23 cellular contexts compared by ENCODE assay signal in the genomic region with DNA sequence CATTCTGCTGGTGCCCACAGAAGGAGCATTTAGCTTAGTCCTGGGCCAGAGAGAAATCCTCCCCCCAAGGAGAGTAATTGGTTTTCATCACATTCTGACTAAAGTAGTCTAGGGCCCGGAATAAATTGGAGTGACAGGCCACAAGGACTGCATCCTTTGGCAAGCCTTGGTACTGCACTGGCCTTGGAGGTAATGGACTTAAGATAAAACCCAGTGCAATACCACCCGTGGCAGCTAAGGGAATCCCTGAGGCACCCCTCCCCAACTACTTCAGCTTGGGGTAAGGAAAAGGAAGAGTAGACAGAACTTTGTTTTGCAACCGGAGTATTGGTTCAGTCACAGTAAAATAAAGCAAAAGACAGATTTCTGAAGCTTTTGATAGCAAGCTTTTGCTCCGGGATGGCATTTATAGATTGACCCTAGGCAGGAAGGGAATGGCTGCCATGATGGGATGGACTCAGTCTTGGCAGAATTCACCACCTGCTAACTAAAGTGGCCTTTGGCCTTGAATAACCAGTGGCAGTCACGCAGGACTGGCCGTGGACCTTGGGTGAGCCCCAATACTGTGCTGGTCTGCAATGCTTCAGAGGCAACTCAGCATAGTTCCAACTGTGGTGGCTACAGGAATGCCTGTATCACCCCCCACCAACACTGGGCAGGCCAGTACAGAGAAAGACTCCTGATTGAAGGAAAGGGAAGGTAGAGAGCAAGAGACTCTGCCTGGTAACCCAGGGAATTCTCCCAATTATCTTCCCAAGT. TPM values are rescaled to one million over a fixed set of nuclear protein-coding genes. Genes with fewer than 3 reads are reported as not detected.
A peak's percentile ranks its signal among the peaks of the same experiment; 100 is the strongest.
DNase-seq lines count a peak whose midpoint lies in the region; ATAC-seq, FAIRE-seq and TF ChIP-seq lines count a peak whose summit lies in the region.
"Had no signal": no experiment of that assay in that cellular context is flagged by ENCODE, and none has a peak within 500 bp of the region (broad histone marks: within the 10 kb centered on the region; RNA-seq: fewer than 3 reads in every experiment).

No MANE protein-coding gene starts in this region.

- H2BK120ac ChIP-seq in mesendoderm (ENCODE audit: low read depth, low read length): no peak overlapping the region

- no peak overlapping the region for H3K4ac ChIP-seq in mesendoderm (ENCODE audit: low read depth, low read length)

- H2AFZ ChIP-seq in DND-41 (ENCODE audit: low read depth, low read length) (no peak overlapping the region), GM12878 (ENCODE audit: control insufficient read depth, low read depth, low read length) (no peak overlapping the region)

- SMC1A ChIA-PET in GM12878 (lab: Charles Lee; ENCODE audit: uncharacterized antibody, unreplicated experiment): interaction anchor here (0.8 to 1.3 kb wide), 4 partner anchors 10 to 503 kb away, joined by 3 to 6 read pairs (median 4); no protein-coding TSS in a partner anchor

- TF ChIP-seq RAD21 in GM12878 (IDR thresholded peaks at IDR 0.05; ENCODE audit: insufficient read depth, low read depth, low read length): no peak

- peaks cover 11% of the 10 kb centered on the region for H3K36me3 Mint-ChIP-seq in glutamatergic neuron (ENCODE audit: unreplicated experiment)

- no peak overlapping the region for H3K56ac ChIP-seq in mesendoderm (ENCODE audit: low read length)

- H3K4me3 Mint-ChIP-seq in glutamatergic neuron (ENCODE audit: unreplicated experiment): no peak overlapping the region
- H3K4me3 Mint-ChIP-seq: CD4-positive, CD25-positive, alpha-beta regulatory T cell had no signal

- 74% methylated on average over 6 of the region's 6 CpGs for WGBS in GM12878 (ENCODE audit: insufficient coverage, insufficient replicate concordance, low lambda C conversion rate, missing lambda C conversion rate)
- WGBS in mesendoderm (ENCODE audit: extremely low coverage, insufficient coverage, low lambda C conversion rate): no CpG with 5 or more reads among the region's 6 CpGs

- no peak overlapping the region for H2BK15ac ChIP-seq in mesendoderm (replicated peaks; ENCODE audit: low read depth)

- no peaks in the 10 kb centered on the region for H3K4me1 ChIP-seq in DND-41 (ENCODE audit: insufficient read depth, low read length)
- no peaks in the 10 kb centered on the region for H3K4me1 ChIP-seq in GM12878 (ENCODE audit: control insufficient read depth, insufficient read depth, low read length)
- H3K4me1 ChIP-seq in mesendoderm (ENCODE audit: control insufficient read depth, low read depth, low read length): no peaks in the 10 kb centered on the region
- H3K4me1 ChIP-seq in left ventricle myocardium inferior: no peaks in the 10 kb centered on the region
- H3K4me1 ChIP-seq: BE2C, Peyer's patch had no signal

- FAIRE-seq in GM12878 (lab: Jason Lieb, UNC): no peak
- FAIRE-seq: GM12891, HTR-8/SVneo had no signal

- H2AK5ac ChIP-seq in mesendoderm (ENCODE audit: low read length): no peak overlapping the region

- in situ Hi-C loops in GM12878 (cut with MboI): no loop called here

- RAD21 ChIA-PET in GM12878 (lab: Charles Lee; ENCODE audit: unreplicated experiment): interaction anchor here (1.4 to 1.5 kb wide), 2 partner anchors 14 to 16 kb away, joined by 5 to 6 read pairs; partner anchors contain the start of genes MBD5 and ORC4

- intact Hi-C loops in GM12878 (cut with micrococcal nuclease; ENCODE audit: unreplicated experiment) (no loop called here), left ventricle myocardium inferior (cut with micrococcal nuclease) (no loop called here)

- ATAC-seq in DND-41 (ENCODE audit: insufficient read depth, low read depth) (peak; percentile 29; the same call in 1 of the 3 replicates), GM12878 (peak; percentile 22; the same call in 2 of the 3 replicates), HG02588 (IDR thresholded peaks at IDR 0.05; ENCODE audit: unreplicated experiment) (no peak), HG03139 (IDR thresholded peaks at IDR 0.05; ENCODE audit: unreplicated experiment) (no peak)
- ATAC-seq: Right ventricle myocardium inferior had no signal

- peaks cover 2% of the 10 kb centered on the region for H3K4me1 Mint-ChIP-seq in glutamatergic neuron (ENCODE audit: low read depth, unreplicated experiment)

- TF ChIP-seq EP300 in GM12878 (IDR thresholded peaks at IDR 0.05; ENCODE audit: borderline replicate concordance in 1 of 2, control insufficient read depth in 1 of 2, low read depth in 2 of 2, low read length in 2 of 2): no peak

- no TSS peak for BruUV-seq in GM12878 (replicated peaks; lab: Mats Ljungman, UMichigan)

- H3K27ac ChIP-seq in DND-41 (ENCODE audit: low read length) (no peak overlapping the region), GM12878 (ENCODE audit: control insufficient read depth, insufficient read depth) (no peak overlapping the region), mesendoderm (ENCODE audit: low read depth, low read length) (no peak overlapping the region), left ventricle myocardium inferior (replicated peaks) (no peak overlapping the region)
- H3K27ac ChIP-seq: Peyer's patch had no signal

- H3K9me3 ChIP-seq in DND-41 (ENCODE audit: insufficient read depth, low read length, severe bottlenecking) (no peaks in the 10 kb centered on the region), GM12878 (replicated peaks; ENCODE audit: control insufficient read depth, insufficient read depth, low read length) (peaks cover 6% of the 10 kb centered on the region; the same call in 2 of the 3 replicates), left ventricle myocardium inferior (replicated peaks) (peaks cover 21% of the 10 kb centered on the region)
- H3K9me3 ChIP-seq: BE2C, Peyer's patch had no signal

- H3K4me2 ChIP-seq in DND-41 (ENCODE audit: insufficient read depth, low read length) (no peak overlapping the region), GM12878 (ENCODE audit: control insufficient read depth, insufficient read depth) (no peak overlapping the region), mesendoderm (ENCODE audit: low read length) (no peak overlapping the region)

- no peak overlapping the region for H4K8ac ChIP-seq in mesendoderm (ENCODE audit: low read depth, low read length)

- H3K79me1 ChIP-seq in mesendoderm (ENCODE audit: low read length): peaks cover 10% of the 10 kb centered on the region

- CTCF ChIA-PET in GM12878 (lab: Yijun Ruan, JAX): interaction anchor here (1.1 kb wide), 2 partner anchors 17 to 503 kb away, joined by 4 read pairs; no protein-coding TSS in a partner anchor

- H3K23ac ChIP-seq in mesendoderm (ENCODE audit: low read length): no peak overlapping the region

- no peak overlapping the region for H4K5ac ChIP-seq in mesendoderm (ENCODE audit: low read length)

- H3K36me3 ChIP-seq in DND-41 (ENCODE audit: insufficient read depth, low read length) (no peaks in the 10 kb centered on the region), GM12878 (ENCODE audit: control insufficient read depth in 2 of 2, insufficient read depth in 2 of 2, low read length in 1 of 2) (no peaks in the 10 kb centered on the region), mesendoderm (ENCODE audit: control insufficient read depth, insufficient read depth, low read length) (no peaks in the 10 kb centered on the region), left ventricle myocardium inferior (no peaks in the 10 kb centered on the region)
- H3K36me3 ChIP-seq: BE2C, Peyer's patch had no signal

- H3K79me2 ChIP-seq in DND-41 (ENCODE audit: insufficient read depth, low read length) (peaks cover 82% of the 10 kb centered on the region), GM12878 (ENCODE audit: control insufficient read depth, insufficient read depth, low read length) (peaks cover 29% of the 10 kb centered on the region), mesendoderm (ENCODE audit: control insufficient read depth, insufficient read depth, low read length) (peaks cover 31% of the 10 kb centered on the region)

- H2BK5ac ChIP-seq in mesendoderm (ENCODE audit: low read length): no peak overlapping the region

- H3K4me3 ChIP-seq in DND-41 (ENCODE audit: low read depth in 1 of 2, low read length in 2 of 2) (no peak overlapping the region), GM12878 (no peak overlapping the region), mesendoderm (ENCODE audit: low read length) (no peak overlapping the region), left ventricle myocardium inferior (no peak overlapping the region)
- H3K4me3 ChIP-seq: Peyer's patch had no signal

- H3K9ac ChIP-seq in DND-41 (ENCODE audit: low read depth, low read length) (no peak overlapping the region), GM12878 (ENCODE audit: control insufficient read depth, insufficient read depth, low read length) (no peak overlapping the region), mesendoderm (ENCODE audit: low read length) (no peak overlapping the region)

- H3K27me3 ChIP-seq in DND-41 (ENCODE audit: insufficient read depth, low read length, poor library complexity) (no peaks in the 10 kb centered on the region), GM12878 (replicated peaks in 1 of 2; ENCODE audit: control insufficient read depth in 2 of 2, insufficient read depth in 2 of 2, low read length in 1 of 2) (no peaks in the 10 kb centered on the region), mesendoderm (ENCODE audit: insufficient read depth, low read length, poor library complexity) (no peaks in the 10 kb centered on the region), left ventricle myocardium inferior (ENCODE audit: low read depth) (no peaks in the 10 kb centered on the region)
- H3K27me3 ChIP-seq: BE2C, Peyer's patch had no signal

- TF ChIP-seq CTCF in DND-41 (IDR thresholded peaks at IDR 0.05; ENCODE audit: borderline replicate concordance, extremely low read depth, low read length, poor library complexity, severe bottlenecking) (no peak), GM12878 (IDR thresholded peaks at IDR 0.05 in 2 of 3, conservative IDR thresholded peaks at IDR 0.05 in 1 of 3; ENCODE audit: control insufficient read depth in 2 of 3, extremely low read depth in 1 of 3, insufficient read depth in 1 of 3, low read depth in 3 of 3, low read length in 3 of 3) (no peak), glutamatergic neuron (IDR thresholded peaks at IDR 0.05; ENCODE audit: partially characterized antibody, unreplicated experiment) (peak; percentile 46), left ventricle myocardium inferior (IDR thresholded peaks at IDR 0.05; ENCODE audit: borderline replicate concordance) (no peak)

- H4K20me1 ChIP-seq in DND-41 (ENCODE audit: insufficient read depth, low read length): no peaks in the 10 kb centered on the region; the same call in 1 of the 2 replicates
- H4K20me1 ChIP-seq in GM12878 (ENCODE audit: control insufficient read depth, insufficient read depth): no peaks in the 10 kb centered on the region

- H3K27me3 Mint-ChIP-seq in glutamatergic neuron (ENCODE audit: unreplicated experiment): peaks cover 2% of the 10 kb centered on the region

- H3K27ac Mint-ChIP-seq in glutamatergic neuron (ENCODE audit: unreplicated experiment): no peak overlapping the region
- H3K27ac Mint-ChIP-seq: CD4-positive, CD25-positive, alpha-beta regulatory T cell had no signal

- POLR2A ChIA-PET in GM12878 (lab: Charles Lee): no interaction called here

- DNase-seq in DND-41: no peak
- DNase-seq in GM12878 (ENCODE audit: low read depth, low spot score): no peak
- no peak for DNase-seq in glutamatergic neuron
- peak; percentile 56 for DNase-seq in mesendoderm
- no peak for DNase-seq in left ventricle myocardium inferior
- no peak for DNase-seq in germinal center (ENCODE audit: low spot score)
- DNase-seq: BE2C; CD4-positive, CD25-positive, alpha-beta regulatory T cell; COR-L47; DMS153; EL; MM.1S; NCI-H1092; NCI-H146; NCI-H2029 treated with DMSO at 0.1 percent for 48 hours; NCI-H2171; NCI-H446; Peyer's patch had no signal

- H3K18ac ChIP-seq in mesendoderm (ENCODE audit: low read length): no peak overlapping the region

- H3K9me3 Mint-ChIP-seq in glutamatergic neuron (ENCODE audit: unreplicated experiment): peaks cover 7% of the 10 kb centered on the region

- no peak for TF ChIP-seq POLR2A in GM12878 (IDR thresholded peaks at IDR 0.05; ENCODE audit: low read depth, low read length)

RNA-seq across cellular contexts. Expression of gene ORC4, which starts 14.1 kb away (rescaled TPM):
- 192 and 216 TPM in 2 replicates for total RNA-seq in GM12878 (2013; cell fraction: nucleolus; rRNA removed)
- total RNA-seq in GM12878 (2014; rRNA removed) (25.7 and 27.2 TPM in 2 replicates), GM12878 (2014; rRNA removed; fragmentation: Illumina TruSeq; extraction: Trizol) (32.9 and 35.6 TPM in 2 replicates), GM12878 (2021) (36.6 and 38.2 TPM in 2 replicates), glutamatergic neuron (ENCODE audit: unreplicated experiment) (72.9 TPM), left ventricle myocardium inferior (45.8 TPM)
- polyA plus RNA-seq in GM12878 (2011; ENCODE audit: low read depth): 6.7 TPM
- polyA plus RNA-seq in GM12878 (2011; rRNA removed) (55.9 and 98.2 TPM in 2 replicates), GM12878 (2014; fragmentation: Illumina TruSeq; extraction: Trizol) (56.7 and 74.2 TPM in 2 replicates), GM12878 (2014; fragmentation: Nextera tagmentation; extraction: Ambion mirVana) (10 to 100 TPM; 31.3 to 71.3 TPM), GM12878 (2014; rRNA removed) (32.0 and 48.3 TPM in 2 replicates), GM12878 (2016; fragmentation: Nextera tagmentation; extraction: Ambion mirVana) (10 to 100 TPM; 62.3 to 65.5 TPM)
- 12.6 and 33.1 TPM in 2 replicates for polyA plus RNA-seq in GM12878 (2011; cell fraction: cytosol; rRNA removed)
- 32.5 and 43.1 TPM in 2 replicates for polyA plus RNA-seq in GM12878 (2011; cell fraction: nucleus; rRNA removed)
- 17.9 and 29.9 TPM in 2 replicates for polyA plus RNA-seq in GM12878 (2012)
- 24.7 and 35.3 TPM in 2 replicates for polyA minus RNA-seq in GM12878 (2011; rRNA and poly(A)+ RNA removed)
- polyA minus RNA-seq in GM12878 (2011; cell fraction: cytosol; rRNA and poly(A)+ RNA removed): 16.2 and 18.5 TPM in 2 replicates
- 45.8 and 75.0 TPM in 2 replicates for polyA minus RNA-seq in GM12878 (2011; cell fraction: nucleus; rRNA and poly(A)+ RNA removed)
- polyA plus RNA-seq in mesendoderm (2013, experiment 1 of 2): 52.9 TPM
- 51.7 TPM for polyA plus RNA-seq in mesendoderm (2013, experiment 2 of 2)

RNA-seq across cellular contexts. Expression of gene MBD5, which starts 14.5 kb away (rescaled TPM):
- 608 and 633 TPM in 2 replicates for total RNA-seq in GM12878 (2013; cell fraction: nucleolus; rRNA removed)
- total RNA-seq in GM12878 (2014; rRNA removed): 23.0 and 24.8 TPM in 2 replicates
- total RNA-seq in GM12878 (2014; rRNA removed; fragmentation: Illumina TruSeq; extraction: Trizol): 27.4 and 34.2 TPM in 2 replicates
- total RNA-seq in GM12878 (2021): 35.5 and 38.0 TPM in 2 replicates
- 19.0 TPM for polyA plus RNA-seq in GM12878 (2011; ENCODE audit: low read depth)
- 58.0 and 71.0 TPM in 2 replicates for polyA plus RNA-seq in GM12878 (2011; rRNA removed)
- polyA plus RNA-seq in GM12878 (2011; cell fraction: cytosol; rRNA removed): 23.0 and 24.2 TPM in 2 replicates
- polyA plus RNA-seq in GM12878 (2011; cell fraction: nucleus; rRNA removed): 63.2 and 80.7 TPM in 2 replicates
- 17.0 and 22.3 TPM in 2 replicates for polyA plus RNA-seq in GM12878 (2012)
- polyA plus RNA-seq in GM12878 (2014; fragmentation: Illumina TruSeq; extraction: Trizol): 19.1 and 26.5 TPM in 2 replicates
- polyA plus RNA-seq in GM12878 (2014; fragmentation: Nextera tagmentation; extraction: Ambion mirVana): 1 to 10 TPM; 7.4 to 9.2 TPM
- 15.8 and 17.7 TPM in 2 replicates for polyA plus RNA-seq in GM12878 (2014; rRNA removed)
- polyA plus RNA-seq in GM12878 (2016; fragmentation: Nextera tagmentation; extraction: Ambion mirVana): 10 to 100 TPM; 19.3 to 23.6 TPM
- 170 and 171 TPM in 2 replicates for polyA minus RNA-seq in GM12878 (2011; rRNA and poly(A)+ RNA removed)
- polyA minus RNA-seq in GM12878 (2011; cell fraction: cytosol; rRNA and poly(A)+ RNA removed): 11.1 and 24.5 TPM in 2 replicates
- polyA minus RNA-seq in GM12878 (2011; cell fraction: nucleus; rRNA and poly(A)+ RNA removed): 432 and 827 TPM in 2 replicates
- total RNA-seq in glutamatergic neuron (ENCODE audit: unreplicated experiment): 95.4 TPM
- polyA plus RNA-seq in mesendoderm (2013, experiment 1 of 2): 9.6 TPM
- polyA plus RNA-seq in mesendoderm (2013, experiment 2 of 2): 9.0 TPM
- 21.9 TPM for total RNA-seq in left ventricle myocardium inferior

Comparison
In these comparisons a context has a peak if more than half of its experiments do, and no peak if none do; other contexts are left out.
1. ATAC-seq: peak in DND-41 (single experiment) and GM12878 (single experiment); none in HG02588 (single experiment) and HG03139 (single experiment).